Comparison of ENCODE assay signal across 5 cellular contexts in genomic region chr2:172634477-172634876, GRCh38.
"Had no signal": no experiment of that assay in that cellular context is flagged by ENCODE, and none has a peak within 500 bp of the region (broad histone marks: within the 10 kb centered on the region; RNA-seq: fewer than 3 reads in every experiment).

No MANE protein-coding gene starts in this region.

- H3K4me3 ChIP-seq: K562 had no signal

- H3K27ac ChIP-seq: HL-60 had no signal

- ATAC-seq: K562 had no signal

- DNase-seq: IMR-90, KBM-7 had no signal

- FAIRE-seq: HTR-8/SVneo, K562 had no signal
